ENCODE assay signal across 2 cellular contexts in genomic region chr14:92328664-92329255, GRCh38.
TF ChIP-seq lines count a peak whose summit lies in the region.

No MANE protein-coding gene starts in this region.

TF ChIP-seq in GM23338, 12 proteins besides CTCF, POLR2A, EP300 and RAD21:
- TF ChIP-seq EZH2 (IDR thresholded peaks at IDR 0.05; ENCODE audit: low read depth, unreplicated experiment) (no peak), REST (IDR thresholded peaks at IDR 0.05; ENCODE audit: unreplicated experiment) (no peak), STAT1 (IDR thresholded peaks at IDR 0.05; ENCODE audit: unreplicated experiment) (no peak)
TF ChIP-seq in GM23338: peak in this region for 0.

TF ChIP-seq in GM12878, 131 proteins besides CTCF, POLR2A, EP300 and RAD21:
- TF ChIP-seq NR2F1 (conservative IDR thresholded peaks at IDR 0.05) (no peak), CEBPZ (IDR thresholded peaks at IDR 0.05; ENCODE audit: low read depth, low read length) (no peak), PKNOX1 (IDR thresholded peaks at IDR 0.05) (no peak)
TF ChIP-seq in GM12878: peak in this region for 0.
